In genomic region chr5:166772770-166773169, GRCh38 we compare ENCODE assay signal across 1 cellular context.
TF ChIP-seq lines count a peak whose summit lies in the region.

No MANE protein-coding gene starts in this region.

TF ChIP-seq in SK-N-SH, 30 proteins besides CTCF, POLR2A, EP300 and RAD21 (continued from another document):
- TF ChIP-seq USF2 (IDR thresholded peaks at IDR 0.05; ENCODE audit: borderline replicate concordance, low read depth, low read length), result no peak
- no peak for TF ChIP-seq RXRA (IDR thresholded peaks at IDR 0.05; ENCODE audit: borderline replicate concordance, low read depth)
- TF ChIP-seq, protein P1, sequence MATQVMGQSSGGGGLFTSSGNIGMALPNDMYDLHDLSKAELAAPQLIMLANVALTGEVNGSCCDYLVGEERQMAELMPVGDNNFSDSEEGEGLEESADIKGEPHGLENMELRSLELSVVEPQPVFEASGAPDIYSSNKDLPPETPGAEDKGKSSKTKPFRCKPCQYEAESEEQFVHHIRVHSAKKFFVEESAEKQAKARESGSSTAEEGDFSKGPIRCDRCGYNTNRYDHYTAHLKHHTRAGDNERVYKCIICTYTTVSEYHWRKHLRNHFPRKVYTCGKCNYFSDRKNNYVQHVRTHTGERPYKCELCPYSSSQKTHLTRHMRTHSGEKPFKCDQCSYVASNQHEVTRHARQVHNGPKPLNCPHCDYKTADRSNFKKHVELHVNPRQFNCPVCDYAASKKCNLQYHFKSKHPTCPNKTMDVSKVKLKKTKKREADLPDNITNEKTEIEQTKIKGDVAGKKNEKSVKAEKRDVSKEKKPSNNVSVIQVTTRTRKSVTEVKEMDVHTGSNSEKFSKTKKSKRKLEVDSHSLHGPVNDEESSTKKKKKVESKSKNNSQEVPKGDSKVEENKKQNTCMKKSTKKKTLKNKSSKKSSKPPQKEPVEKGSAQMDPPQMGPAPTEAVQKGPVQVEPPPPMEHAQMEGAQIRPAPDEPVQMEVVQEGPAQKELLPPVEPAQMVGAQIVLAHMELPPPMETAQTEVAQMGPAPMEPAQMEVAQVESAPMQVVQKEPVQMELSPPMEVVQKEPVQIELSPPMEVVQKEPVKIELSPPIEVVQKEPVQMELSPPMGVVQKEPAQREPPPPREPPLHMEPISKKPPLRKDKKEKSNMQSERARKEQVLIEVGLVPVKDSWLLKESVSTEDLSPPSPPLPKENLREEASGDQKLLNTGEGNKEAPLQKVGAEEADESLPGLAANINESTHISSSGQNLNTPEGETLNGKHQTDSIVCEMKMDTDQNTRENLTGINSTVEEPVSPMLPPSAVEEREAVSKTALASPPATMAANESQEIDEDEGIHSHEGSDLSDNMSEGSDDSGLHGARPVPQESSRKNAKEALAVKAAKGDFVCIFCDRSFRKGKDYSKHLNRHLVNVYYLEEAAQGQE (IDR thresholded peaks at IDR 0.05; ENCODE audit: low read depth, low read length), result no peak
- TF ChIP-seq NFIC (IDR thresholded peaks at IDR 0.05; ENCODE audit: borderline replicate concordance), result no peak
- TF ChIP-seq, protein P2, sequence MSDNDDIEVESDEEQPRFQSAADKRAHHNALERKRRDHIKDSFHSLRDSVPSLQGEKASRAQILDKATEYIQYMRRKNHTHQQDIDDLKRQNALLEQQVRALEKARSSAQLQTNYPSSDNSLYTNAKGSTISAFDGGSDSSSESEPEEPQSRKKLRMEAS (IDR thresholded peaks at IDR 0.05; ENCODE audit: low read depth), result no peak
